Comparison of ENCODE assay signal across 30 cellular contexts in genomic region chr1:39760074-39761008, GRCh38. TPM values are rescaled to one million over a fixed set of nuclear protein-coding genes. Genes with fewer than 3 reads are reported as not detected.
DNase-seq lines count a peak whose midpoint lies in the region; ATAC-seq, FAIRE-seq and TF ChIP-seq lines count a peak whose summit lies in the region.
"Had no signal": no experiment of that assay in that cellular context is flagged by ENCODE, and none has a peak within 500 bp of the region (broad histone marks: within the 10 kb centered on the region; RNA-seq: fewer than 3 reads in every experiment).

No MANE protein-coding gene starts in this region.

- TF ChIP-seq POLR2A in HepG2 (IDR thresholded peaks at IDR 0.05; ENCODE audit: insufficient read depth in 1 of 2, low read depth in 2 of 2, low read length in 2 of 2): no peak

- H3K36me3 Mint-ChIP-seq in Caco-2 (ENCODE audit: insufficient read depth, unreplicated experiment) (peaks cover 6% of the 10 kb centered on the region), H9 (ENCODE audit: insufficient read depth in 1 of 3, low read depth in 3 of 3) (peaks cover 12 to 38% (median 20%) of the 10 kb centered on the region in 3 experiments)

- WGBS in HepG2 (ENCODE audit: low lambda C conversion rate): 44% methylated on average over 4 of the region's 16 CpGs
- WGBS in H9 (ENCODE audit: extremely low coverage, insufficient read length, low lambda C conversion rate): no CpG with 5 or more reads among the region's 16 CpGs

- H3K4me1 Mint-ChIP-seq in Caco-2 (ENCODE audit: low read depth, unreplicated experiment): no peaks in the 10 kb centered on the region
- no peaks in the 10 kb centered on the region for H3K4me1 Mint-ChIP-seq in H9
- H3K4me1 Mint-ChIP-seq: CD4-positive, alpha-beta memory T cell had no signal

- CTCF ChIA-PET in Caco-2 (lab: Charles Lee): interaction anchor here (0.5 kb wide), 1 partner anchor 40 kb away, joined by 3 read pairs; no protein-coding TSS in a partner anchor
- CTCF ChIA-PET in HEK293 (lab: Yijun Ruan, JAX): no interaction called here
- CTCF ChIA-PET in HepG2 (lab: Yijun Ruan, JAX; ENCODE audit: low intra/inter-chr PET ratio, low total read pairs): no interaction called here

- no peak overlapping the region for H3K4me3 ChIP-seq in Caco-2 (ENCODE audit: low read depth, low read length)
- no peak overlapping the region for H3K4me3 ChIP-seq in HEK293 (ENCODE audit: low read depth, low read length)
- no peak overlapping the region for H3K4me3 ChIP-seq in HepG2 (replicated peaks in 1 of 3; ENCODE audit: insufficient read depth in 1 of 3, low read depth in 2 of 3, low read length in 3 of 3)
- H3K4me3 ChIP-seq: GM23248, SJSA1 had no signal

- FAIRE-seq in HepG2 (lab: Jason Lieb, UNC): no peak
- FAIRE-seq: GM18507 had no signal

- DNase-seq in Caco-2 (no peak), HepG2 (ENCODE audit: low spot score) (no peak), H9 (no peak)
- DNase-seq: C1 segment of cervical spinal cord; CD4-positive, alpha-beta memory T cell; COR-L47; DMS79 treated with DMSO at 0.1 percent for 48 hours; GF-D8; GM23248; H7; HFFc6; KBM-7; MV-4-11; NCI-H1105; NCI-H1436 treated with DMSO at 0.1 percent for 48 hours; NCI-H187 treated with DMSO at 0.1 percent for 48 hours; NCI-H2171 treated with DMSO at 0.1 percent for 48 hours; NCI-H526; NCI-H82; NK-92 treated with Interleukin-12 subunit alpha and Interleukin-12 subunit beta, amount 100 ng/mL, for 24 hours; PC-3; T-cell had no signal

- no peak overlapping the region for H2BK12ac ChIP-seq in H9 (ENCODE audit: insufficient read length, low read depth, low read length)

- H3K23me2 ChIP-seq in H9 (ENCODE audit: insufficient read length, low read depth, low read length, poor library complexity, severe bottlenecking): no peaks in the 10 kb centered on the region

- no peak overlapping the region for H3K18ac ChIP-seq in H9 (ENCODE audit: insufficient read length, low read depth, low read length)

- ATAC-seq in HepG2: no peak
- ATAC-seq in GM18861 (IDR thresholded peaks at IDR 0.05; ENCODE audit: unreplicated experiment): no peak
- ATAC-seq: PC-3, Right ventricle myocardium inferior, T-cell had no signal

- H3K9ac ChIP-seq in HepG2 (ENCODE audit: insufficient read depth, low read depth, low read length) (no peak overlapping the region), H9 (ENCODE audit: extremely low read depth, insufficient read length, low read length) (no peak overlapping the region)
- H3K9ac ChIP-seq: GM23248 had no signal

- H2AFZ ChIP-seq in HepG2 (ENCODE audit: low read length) (no peak overlapping the region), H9 (ENCODE audit: low read length) (no peak overlapping the region)
- H2AFZ ChIP-seq: GM23248 had no signal

- in situ Hi-C loops in HepG2 (cut with HindIII; ENCODE audit: extremely low pct_ligation_motif_present, low pct_unique_long_range_greater_than_20kb): no loop called here

- H3K4ac ChIP-seq in H9 (ENCODE audit: low read depth, low read length): no peak overlapping the region

- H3K79me2 ChIP-seq in HepG2 (ENCODE audit: insufficient read depth, low read length) (no peaks in the 10 kb centered on the region), H9 (ENCODE audit: insufficient read depth, low read length) (no peaks in the 10 kb centered on the region)

- H4K91ac ChIP-seq in H9 (ENCODE audit: insufficient read length, low read depth, low read length): no peak overlapping the region

- TF ChIP-seq RAD21 in HepG2 (CRISPR knock-in tag; IDR thresholded peaks at IDR 0.05): no peak

- no peak overlapping the region for H4K5ac ChIP-seq in H9 (ENCODE audit: insufficient read length, low read depth, low read length)

- no peak overlapping the region for H3K14ac ChIP-seq in H9 (ENCODE audit: insufficient read depth, low read length)

- no peaks in the 10 kb centered on the region for H3K27me3 ChIP-seq in Caco-2 (replicated peaks; ENCODE audit: control insufficient read depth, insufficient read depth, low read length)
- no peaks in the 10 kb centered on the region; a peak in 1 of 5 replicates for H3K27me3 ChIP-seq in HepG2 (ENCODE audit: control insufficient read depth in 1 of 2, insufficient read depth in 2 of 2, low read length in 2 of 2)
- no peaks in the 10 kb centered on the region for H3K27me3 ChIP-seq in H9 (ENCODE audit: insufficient read depth, low read length)
- H3K27me3 ChIP-seq: SJSA1 had no signal

- no peak overlapping the region for H4K8ac ChIP-seq in H9 (replicated peaks; ENCODE audit: insufficient read length, low read depth, low read length)

- intact Hi-C loops in Caco-2 (cut with micrococcal nuclease; ENCODE audit: unreplicated experiment): no loop called here
- intact Hi-C loops in HepG2 (cut with micrococcal nuclease; ENCODE audit: unreplicated experiment): no loop called here

- H3K4me1 ChIP-seq in Caco-2 (no peaks in the 10 kb centered on the region), HEK293 (ENCODE audit: control insufficient read depth, insufficient read depth, low read length) (no peaks in the 10 kb centered on the region), HepG2 (ENCODE audit: insufficient read depth, low read length) (no peaks in the 10 kb centered on the region), H9 (ENCODE audit: insufficient read depth, low read length) (no peaks in the 10 kb centered on the region)
- H3K4me1 ChIP-seq: SJSA1 had no signal

- H2BK20ac ChIP-seq in H9 (ENCODE audit: low read depth, low read length, poor library complexity, severe bottlenecking): no peak overlapping the region

- H4K20me1 ChIP-seq in HepG2 (ENCODE audit: insufficient read depth, low read length) (no peaks in the 10 kb centered on the region), H9 (ENCODE audit: control insufficient read depth, insufficient read depth, insufficient read length) (no peaks in the 10 kb centered on the region)

- no peak overlapping the region for H3T11ph ChIP-seq in H9 (ENCODE audit: low read length)

- H2BK15ac ChIP-seq in H9 (ENCODE audit: low read depth, low read length): no peak overlapping the region

- TF ChIP-seq EP300 in HepG2 (IDR thresholded peaks at IDR 0.05; ENCODE audit: low read depth in 2 of 2, low read length in 2 of 2) (no peak), HepG2 (CRISPR knock-in tag; IDR thresholded peaks at IDR 0.05; ENCODE audit: borderline replicate concordance) (no peak)

- H3K9me3 Mint-ChIP-seq in Caco-2 (ENCODE audit: unreplicated experiment): no peaks in the 10 kb centered on the region
- H3K9me3 Mint-ChIP-seq in H9: peaks cover 7 to 8% of the 10 kb centered on the region in 2 experiments; a peak in 4 of 5 replicates
- H3K9me3 Mint-ChIP-seq: CD4-positive, alpha-beta memory T cell; HFFc6; T-cell had no signal

- no peak overlapping the region for H3K27ac ChIP-seq in HEK293 (ENCODE audit: extremely low read depth, low read depth, low read length)
- H3K27ac ChIP-seq in HepG2 (ENCODE audit: extremely low read length, insufficient read depth, low read length): no peak overlapping the region
- no peak overlapping the region for H3K27ac ChIP-seq in H9 (ENCODE audit: insufficient read length, low read depth, low read length)
- H3K27ac ChIP-seq: GM23248, SJSA1 had no signal

- H3K56ac ChIP-seq in H9 (ENCODE audit: insufficient read length, low read depth, low read length): no peak overlapping the region

- H3K27ac Mint-ChIP-seq in Caco-2 (ENCODE audit: unreplicated experiment) (peak overlapping the region; percentile 48), H9 (no peak overlapping the region)
- H3K27ac Mint-ChIP-seq: HFFc6, T-cell had no signal

- H3K9me3 ChIP-seq in Caco-2 (no peaks in the 10 kb centered on the region), HEK293 (ENCODE audit: control insufficient read depth, insufficient read depth, low read depth, low read length) (no peaks in the 10 kb centered on the region), HepG2 (ENCODE audit: low read length) (no peaks in the 10 kb centered on the region), H9 (ENCODE audit: control insufficient read depth, low read depth, low read length) (peaks cover 5% of the 10 kb centered on the region)
- H3K9me3 ChIP-seq: SJSA1 had no signal

- H3K79me1 ChIP-seq in H9 (ENCODE audit: insufficient read depth, low read depth, low read length, poor library complexity, severe bottlenecking): no peaks in the 10 kb centered on the region

- BruUV-seq in Caco-2 (replicated peaks; lab: Mats Ljungman, UMichigan) (no TSS peak), HepG2 (replicated peaks; lab: Mats Ljungman, UMichigan) (no TSS peak)

- H3K27me3 Mint-ChIP-seq in Caco-2 (ENCODE audit: insufficient read depth, unreplicated experiment): no peaks in the 10 kb centered on the region
- H3K27me3 Mint-ChIP-seq in H9 (ENCODE audit: low read depth): peaks cover 5% of the 10 kb centered on the region
- H3K27me3 Mint-ChIP-seq: CD4-positive, alpha-beta memory T cell; T-cell had no signal

- no peak overlapping the region for H3K23ac ChIP-seq in H9 (ENCODE audit: insufficient read length, low read depth, low read length)

- POLR2A ChIA-PET in Caco-2 (lab: Charles Lee): no interaction called here
- POLR2A ChIA-PET in HEK293 (lab: Yijun Ruan, JAX): no interaction called here
- POLR2A ChIA-PET in HepG2 (lab: Yijun Ruan, JAX): no interaction called here

- TF ChIP-seq CTCF in Caco-2 (IDR thresholded peaks at IDR 0.05; ENCODE audit: insufficient read depth in 1 of 2, low read depth in 1 of 2, low read length in 1 of 2, severe bottlenecking in 1 of 2, unreplicated experiment in 1 of 2): no peak
- no peak for TF ChIP-seq CTCF in HEK293 (tag by site-specific recombination; IDR thresholded peaks at IDR 0.05)
- no peak for TF ChIP-seq CTCF in HepG2 (CRISPR knock-in tag; IDR thresholded peaks at IDR 0.05)
- TF ChIP-seq CTCF in H9 (conservative IDR thresholded peaks at IDR 0.05): no peak

- H3K4me3 Mint-ChIP-seq in Caco-2 (ENCODE audit: unreplicated experiment): no peak overlapping the region
- no peak overlapping the region for H3K4me3 Mint-ChIP-seq in H9
- H3K4me3 Mint-ChIP-seq: CD4-positive, alpha-beta memory T cell; HFFc6; T-cell had no signal

- H3K4me2 ChIP-seq in HepG2 (ENCODE audit: low read depth, low read length) (no peak overlapping the region), H9 (ENCODE audit: insufficient read depth, insufficient read length, low read length) (no peak overlapping the region)

- H2BK120ac ChIP-seq in H9 (ENCODE audit: low read depth, low read length, poor library complexity, severe bottlenecking): no peak overlapping the region

- no peak overlapping the region for H2AK5ac ChIP-seq in H9 (ENCODE audit: insufficient read length, low read length)

- H2BK5ac ChIP-seq in H9 (ENCODE audit: insufficient read length, low read length): no peak overlapping the region

- H3K36me3 ChIP-seq in Caco-2 (ENCODE audit: control insufficient read depth, insufficient read depth, low read length) (no peaks in the 10 kb centered on the region), HEK293 (ENCODE audit: control insufficient read depth in 2 of 2, insufficient read depth in 1 of 2, low read length in 2 of 2) (peaks cover 0 to 60% of the 10 kb centered on the region in 2 experiments; a peak in 1 of 3 replicates), HepG2 (replicated peaks in 1 of 2; ENCODE audit: control insufficient read depth in 1 of 2, insufficient read depth in 2 of 2, low read length in 2 of 2) (peaks cover 0 to 4% of the 10 kb centered on the region in 2 experiments; a peak in 1 of 5 replicates)

RNA-seq across cellular contexts. Expression of gene OXCT2, which starts 10.8 kb away (rescaled TPM):
- total RNA-seq in Caco-2 (2022) (4.6 and 6.4 TPM in 2 replicates), HepG2 (2016; rRNA removed; fragmentation: Illumina TruSeq; extraction: Trizol) (0.33 TPM in 1 of 2 replicates, not detected in the other), H9 (2021) (3.7 and 4.3 TPM in 2 replicates)
- not detected in 2 replicates for total RNA-seq in HepG2 (2016; cell fraction: cytosol; rRNA removed; fragmentation: Illumina TruSeq; extraction: Trizol; ENCODE audit: low read depth)
- 0.43 TPM in 1 of 2 replicates, not detected in the other for total RNA-seq in HepG2 (2016; cell fraction: insoluble cytoplasmic fraction; rRNA removed; fragmentation: Illumina TruSeq; extraction: Trizol)
- total RNA-seq in HepG2 (2016; cell fraction: membrane; rRNA removed; fragmentation: Illumina TruSeq; extraction: Trizol): 0.12 and 0.17 TPM in 2 replicates
- 0.22 and 0.34 TPM in 2 replicates for total RNA-seq in HepG2 (2016; cell fraction: nucleus; rRNA removed; fragmentation: Illumina TruSeq; extraction: Trizol)
- polyA plus RNA-seq in HepG2 (2011; rRNA removed): 0.21 and 0.26 TPM in 2 replicates
- polyA plus RNA-seq in HepG2 (2011; cell fraction: cytosol; rRNA removed): 0.18 and 0.31 TPM in 2 replicates
- polyA plus RNA-seq in HepG2 (2011; cell fraction: nucleus; rRNA removed): 1.2 and 1.7 TPM in 2 replicates
- 0.25 TPM in 2 replicates for polyA plus RNA-seq in HepG2 (2012)
- not detected in 2 replicates for polyA plus RNA-seq in HepG2 (2016; cell fraction: cytosol; fragmentation: Illumina TruSeq; extraction: Trizol; ENCODE audit: low read depth)
- polyA plus RNA-seq in HepG2 (2016; cell fraction: insoluble cytoplasmic fraction; fragmentation: Illumina TruSeq; extraction: Trizol; ENCODE audit: low read depth): 0.29 TPM in 1 of 2 replicates, not detected in the other
- not detected in 2 replicates for polyA plus RNA-seq in HepG2 (2016; cell fraction: membrane; fragmentation: Illumina TruSeq; extraction: Trizol; ENCODE audit: low read depth)
- 0.93 and 1.2 TPM in 2 replicates for polyA plus RNA-seq in HepG2 (2016; cell fraction: nucleus; fragmentation: Illumina TruSeq; extraction: Trizol; ENCODE audit: insufficient read depth, low read depth)
- polyA minus RNA-seq in HepG2 (2011; rRNA and poly(A)+ RNA removed; ENCODE audit: low replicate concordance): 0.22 and 1.3 TPM in 2 replicates
- 0.30 TPM in 1 of 2 replicates, not detected in the other for polyA minus RNA-seq in HepG2 (2011; cell fraction: cytosol; rRNA and poly(A)+ RNA removed)
- polyA minus RNA-seq in HepG2 (2011; cell fraction: nucleus; rRNA and poly(A)+ RNA removed): 0.64 and 0.99 TPM in 2 replicates
- total RNA-seq: A673, H7, HT1080, MCF 10A had no signal
- polyA plus RNA-seq: CD4-positive, alpha-beta memory T cell had no signal

RNA-seq across cellular contexts. Expression of gene PPIE, which starts 21.7 kb away (rescaled TPM):
- total RNA-seq in Caco-2 (2022): 39.2 and 41.7 TPM in 2 replicates
- total RNA-seq in HepG2 (2016; rRNA removed; fragmentation: Illumina TruSeq; extraction: Trizol): 15.3 and 20.9 TPM in 2 replicates
- total RNA-seq in HepG2 (2016; cell fraction: cytosol; rRNA removed; fragmentation: Illumina TruSeq; extraction: Trizol; ENCODE audit: low read depth): 3.8 and 4.1 TPM in 2 replicates
- total RNA-seq in HepG2 (2016; cell fraction: insoluble cytoplasmic fraction; rRNA removed; fragmentation: Illumina TruSeq; extraction: Trizol): 16.7 and 22.4 TPM in 2 replicates
- total RNA-seq in HepG2 (2016; cell fraction: membrane; rRNA removed; fragmentation: Illumina TruSeq; extraction: Trizol): 6.2 and 6.9 TPM in 2 replicates
- 11.7 and 12.9 TPM in 2 replicates for total RNA-seq in HepG2 (2016; cell fraction: nucleus; rRNA removed; fragmentation: Illumina TruSeq; extraction: Trizol)
- polyA plus RNA-seq in HepG2 (2011; rRNA removed): 24.2 and 26.3 TPM in 2 replicates
- polyA plus RNA-seq in HepG2 (2011; cell fraction: cytosol; rRNA removed): 30.4 and 32.8 TPM in 2 replicates
- 16.3 and 18.0 TPM in 2 replicates for polyA plus RNA-seq in HepG2 (2011; cell fraction: nucleus; rRNA removed)
- polyA plus RNA-seq in HepG2 (2012): 14.9 and 16.1 TPM in 2 replicates
- 3.2 and 3.6 TPM in 2 replicates for polyA plus RNA-seq in HepG2 (2016; cell fraction: cytosol; fragmentation: Illumina TruSeq; extraction: Trizol; ENCODE audit: low read depth)
- 25.7 and 30.7 TPM in 2 replicates for polyA plus RNA-seq in HepG2 (2016; cell fraction: insoluble cytoplasmic fraction; fragmentation: Illumina TruSeq; extraction: Trizol; ENCODE audit: low read depth)
- polyA plus RNA-seq in HepG2 (2016; cell fraction: membrane; fragmentation: Illumina TruSeq; extraction: Trizol; ENCODE audit: low read depth): 5.5 and 6.3 TPM in 2 replicates
- 14.6 and 17.0 TPM in 2 replicates for polyA plus RNA-seq in HepG2 (2016; cell fraction: nucleus; fragmentation: Illumina TruSeq; extraction: Trizol; ENCODE audit: insufficient read depth, low read depth)
- polyA minus RNA-seq in HepG2 (2011; rRNA and poly(A)+ RNA removed; ENCODE audit: low replicate concordance): 12.2 and 26.4 TPM in 2 replicates
- polyA minus RNA-seq in HepG2 (2011; cell fraction: cytosol; rRNA and poly(A)+ RNA removed): 4.8 and 5.6 TPM in 2 replicates
- 15.5 and 15.9 TPM in 2 replicates for polyA minus RNA-seq in HepG2 (2011; cell fraction: nucleus; rRNA and poly(A)+ RNA removed)
- 36.3 and 38.8 TPM in 2 replicates for total RNA-seq in H9 (2021)

RNA-seq across cellular contexts. Expression of gene BMP8B, which starts 28.3 kb away (rescaled TPM):
- total RNA-seq in Caco-2 (2022) (5.8 and 5.9 TPM in 2 replicates), HepG2 (2016; rRNA removed; fragmentation: Illumina TruSeq; extraction: Trizol) (0.14 and 0.29 TPM in 2 replicates), H9 (2021) (0.33 and 0.42 TPM in 2 replicates)
- total RNA-seq in HepG2 (2016; cell fraction: cytosol; rRNA removed; fragmentation: Illumina TruSeq; extraction: Trizol; ENCODE audit: low read depth): not detected in 2 replicates
- total RNA-seq in HepG2 (2016; cell fraction: insoluble cytoplasmic fraction; rRNA removed; fragmentation: Illumina TruSeq; extraction: Trizol): 0.22 and 0.36 TPM in 2 replicates
- 0.09 and 0.17 TPM in 2 replicates for total RNA-seq in HepG2 (2016; cell fraction: membrane; rRNA removed; fragmentation: Illumina TruSeq; extraction: Trizol)
- 0.22 and 0.34 TPM in 2 replicates for total RNA-seq in HepG2 (2016; cell fraction: nucleus; rRNA removed; fragmentation: Illumina TruSeq; extraction: Trizol)
- polyA plus RNA-seq in HepG2 (2011; rRNA removed): 0.41 and 0.48 TPM in 2 replicates
- polyA plus RNA-seq in HepG2 (2011; cell fraction: cytosol; rRNA removed): 0.24 and 0.41 TPM in 2 replicates
- 0.24 and 0.33 TPM in 2 replicates for polyA plus RNA-seq in HepG2 (2011; cell fraction: nucleus; rRNA removed)
- polyA plus RNA-seq in HepG2 (2012): 0.68 and 0.78 TPM in 2 replicates
- 0.03 TPM in 2 replicates for polyA plus RNA-seq in HepG2 (2016; cell fraction: cytosol; fragmentation: Illumina TruSeq; extraction: Trizol; ENCODE audit: low read depth)
- polyA plus RNA-seq in HepG2 (2016; cell fraction: insoluble cytoplasmic fraction; fragmentation: Illumina TruSeq; extraction: Trizol; ENCODE audit: low read depth): 0.24 and 0.44 TPM in 2 replicates
- polyA plus RNA-seq in HepG2 (2016; cell fraction: membrane; fragmentation: Illumina TruSeq; extraction: Trizol; ENCODE audit: low read depth): 0.06 and 0.09 TPM in 2 replicates
- polyA plus RNA-seq in HepG2 (2016; cell fraction: nucleus; fragmentation: Illumina TruSeq; extraction: Trizol; ENCODE audit: insufficient read depth, low read depth): 0.37 and 0.51 TPM in 2 replicates
- polyA minus RNA-seq in HepG2 (2011; rRNA and poly(A)+ RNA removed; ENCODE audit: low replicate concordance): 0.62 and 4.1 TPM in 2 replicates
- 0.40 and 0.44 TPM in 2 replicates for polyA minus RNA-seq in HepG2 (2011; cell fraction: cytosol; rRNA and poly(A)+ RNA removed)
- 0.12 and 0.26 TPM in 2 replicates for polyA minus RNA-seq in HepG2 (2011; cell fraction: nucleus; rRNA and poly(A)+ RNA removed)
- total RNA-seq: GM23248, HFFc6, HT1080 had no signal
- polyA plus RNA-seq: GM23248 had no signal
